In genomic region chr7:131688738-131689661, GRCh38 we compare ENCODE assay signal across 8 cellular contexts.
DNase-seq lines count a peak whose midpoint lies in the region; ATAC-seq and TF ChIP-seq lines count a peak whose summit lies in the region.

No MANE protein-coding gene starts in this region.

- no peak overlapping the region for H3K27ac ChIP-seq in left lung

- H3K4me3 ChIP-seq in left lung, result no peak overlapping the region

- DNase-seq in COR-L47 (lab: John Stamatoyannopoulos, UW) (peak; percentile 54), GOT3 (lab: John Stamatoyannopoulos, UW) (peak; percentile 12), NCI-H2171 (lab: John Stamatoyannopoulos, UW) (peak; percentile 25), cerebellum (ENCODE audit: low spot score) (peak; percentile 75), left lung (peak in 1 of 2 donors; percentile 44)
- peak; percentile 41 to 56 for DNase-seq in activated CD4-positive, alpha-beta T cell treated with anti-CD3 and anti-CD28 coated beads for 24 hours (ENCODE audit: low read depth in 2 of 2)
- peak; percentile 15 to 31 (median 21) for DNase-seq in stimulated activated CD4-positive, alpha-beta T cell treated with anti-CD3 and anti-CD28 coated beads, TNF-alpha, amount 100 ng/mL, for 4 hours (ENCODE audit: low read depth in 3 of 3)

- H3K4me1 ChIP-seq in left lung, result peaks cover 0 to 3% of the 10 kb centered on the region in 2 donors

- no peaks in the 10 kb centered on the region for H3K9me3 ChIP-seq in left lung

- H3K27me3 ChIP-seq in left lung, result peaks cover 0 to 78% of the 10 kb centered on the region in 2 donors

- peak; percentile 91 for ATAC-seq in left lung
- ATAC-seq in GM21529 (IDR thresholded peaks at IDR 0.05; ENCODE audit: unreplicated experiment), result no peak

- intact Hi-C loops in left lung (cut with DNase I), result no loop called here

- no peaks in the 10 kb centered on the region for H3K36me3 ChIP-seq in left lung

- peak; percentile 89 to 94 for TF ChIP-seq CTCF in left lung (IDR thresholded peaks at IDR 0.05)
